Comparison of ENCODE assay signal across 8 cellular contexts in genomic region chr1:168135116-168135981, GRCh38. TPM values are rescaled to one million over a fixed set of nuclear protein-coding genes. Genes with fewer than 3 reads are reported as not detected.
DNase-seq lines count a peak whose midpoint lies in the region; ATAC-seq and TF ChIP-seq lines count a peak whose summit lies in the region.

No MANE protein-coding gene starts in this region.

- peaks cover 13% of the 10 kb centered on the region for H3K4me1 ChIP-seq in ACC112 (ENCODE audit: control insufficient read depth, insufficient read depth, low read length, unreplicated experiment)
- H3K4me1 ChIP-seq in mesendoderm (ENCODE audit: control insufficient read depth, low read depth, low read length): peaks cover 5% of the 10 kb centered on the region

- H3K4ac ChIP-seq in mesendoderm (ENCODE audit: low read depth, low read length): no peak overlapping the region

- TF ChIP-seq CTCF in HFFc6 (IDR thresholded peaks at IDR 0.05) (no peak), astrocyte of the spinal cord (IDR thresholded peaks at IDR 0.05; ENCODE audit: low read depth, low read length) (no peak)

- H3K27ac Mint-ChIP-seq in HFFc6: peak overlapping the region; percentile 42

- no peak overlapping the region for H4K8ac ChIP-seq in mesendoderm (ENCODE audit: low read depth, low read length)

- peak overlapping the region; percentile 95 for H3K4me2 ChIP-seq in mesendoderm (ENCODE audit: low read length)

- H4K5ac ChIP-seq in mesendoderm (ENCODE audit: low read length): no peak overlapping the region

- in situ Hi-C loops in astrocyte of the spinal cord (cut with HindIII; ENCODE audit: low sequenced_read_pairs): no loop called here

- peak overlapping the region; percentile 90 for H3K4me3 Mint-ChIP-seq in HFFc6

- peak overlapping the region; percentile 86 for H3K9ac ChIP-seq in mesendoderm (ENCODE audit: low read length)

- H3K79me2 ChIP-seq in ACC112 (ENCODE audit: control insufficient read depth, insufficient read depth, low read length, unreplicated experiment): peaks cover 6% of the 10 kb centered on the region
- peaks cover 2% of the 10 kb centered on the region for H3K79me2 ChIP-seq in mesendoderm (ENCODE audit: control insufficient read depth, insufficient read depth, low read length)

- no peaks in the 10 kb centered on the region for H3K27me3 Mint-ChIP-seq in HFFc6 (ENCODE audit: insufficient read depth)

- no peaks in the 10 kb centered on the region for H3K9me3 Mint-ChIP-seq in HFFc6

- H2AK5ac ChIP-seq in mesendoderm (ENCODE audit: low read length): no peak overlapping the region

- no peak overlapping the region for H2BK120ac ChIP-seq in mesendoderm (ENCODE audit: low read depth, low read length)

- no peak for ATAC-seq in GM18907 (IDR thresholded peaks at IDR 0.05; ENCODE audit: unreplicated experiment)

- H2BK5ac ChIP-seq in mesendoderm (ENCODE audit: low read length): no peak overlapping the region

- DNase-seq in HFFc6: no peak
- peak; percentile 31 for DNase-seq in astrocyte of the spinal cord (ENCODE audit: low read depth, low spot score)
- peak; percentile 57 for DNase-seq in mesendoderm
- DNase-seq in GM03348 (ENCODE audit: low spot score): no peak
- no peak for DNase-seq in NOMO-1 (lab: John Stamatoyannopoulos, UW; ENCODE audit: unreplicated experiment in 2 of 2)
- no peak for DNase-seq in RKO (ENCODE audit: low spot score)

- peak overlapping the region; percentile 94 for H3K56ac ChIP-seq in mesendoderm (ENCODE audit: low read length)

- peaks cover 2% of the 10 kb centered on the region for H3K79me1 ChIP-seq in mesendoderm (ENCODE audit: low read length)

- H3K4me3 ChIP-seq in ACC112 (ENCODE audit: low read depth, low read length) (peak overlapping the region; percentile 77), astrocyte of the spinal cord (ENCODE audit: low read depth, low read length) (peak overlapping the region; percentile 77), mesendoderm (ENCODE audit: low read length) (peak overlapping the region; percentile 80)

- peak overlapping the region; percentile 89 for H3K23ac ChIP-seq in mesendoderm (ENCODE audit: low read length)

- H3K27me3 ChIP-seq in ACC112 (ENCODE audit: insufficient read depth, low read length) (no peaks in the 10 kb centered on the region), mesendoderm (ENCODE audit: insufficient read depth, low read length, poor library complexity) (no peaks in the 10 kb centered on the region)

- H3K36me3 ChIP-seq in ACC112 (ENCODE audit: insufficient read depth, low read length) (no peaks in the 10 kb centered on the region), mesendoderm (ENCODE audit: control insufficient read depth, insufficient read depth, low read length) (no peaks in the 10 kb centered on the region)

- H2AFZ ChIP-seq in ACC112 (ENCODE audit: low read length, unreplicated experiment): peak overlapping the region; percentile 84

- H3K18ac ChIP-seq in mesendoderm (ENCODE audit: low read length): peak overlapping the region; percentile 54

- peaks cover 4% of the 10 kb centered on the region; the same call in 1 of the 2 replicates for H3K36me3 Mint-ChIP-seq in HFFc6 (ENCODE audit: low read depth)

- no peak overlapping the region for H3K27ac ChIP-seq in ACC112 (ENCODE audit: low read depth, low read length)
- no peak overlapping the region for H3K27ac ChIP-seq in mesendoderm (ENCODE audit: low read depth, low read length)

- no CpG with 5 or more reads among the region's 14 CpGs for WGBS in mesendoderm (ENCODE audit: extremely low coverage, insufficient coverage, low lambda C conversion rate)

- no peak overlapping the region for H2BK15ac ChIP-seq in mesendoderm (replicated peaks; ENCODE audit: low read depth)

- H3K4me1 Mint-ChIP-seq in HFFc6 (ENCODE audit: low read depth): peaks cover 36% of the 10 kb centered on the region

RNA-seq across cellular contexts. Expression of gene GPR161, which starts 1.4 kb away (rescaled TPM):
- total RNA-seq in HFFc6 (2021; fragmentation: NEBNext Ultra II Directional; extraction: Animal tissue kit (Norgen Biotek cat#: 25700)): 10 to 100 TPM in 5 of 6 experiments, 1 to 10 TPM in 1; 9.3 to 14.5 (median 13.2) TPM
- polyA plus RNA-seq in mesendoderm (2013, experiment 1 of 2): 7.0 TPM
- 7.1 TPM for polyA plus RNA-seq in mesendoderm (2013, experiment 2 of 2)

RNA-seq across cellular contexts. Expression of gene TIPRL, which starts 43.4 kb away (rescaled TPM):
- total RNA-seq in HFFc6 (2021; fragmentation: NEBNext Ultra II Directional; extraction: Animal tissue kit (Norgen Biotek cat#: 25700)): 10 to 100 TPM; 38.8 to 46.2 (median 44.2) TPM
- 23.8 TPM for polyA plus RNA-seq in mesendoderm (2013, experiment 1 of 2)
- 22.5 TPM for polyA plus RNA-seq in mesendoderm (2013, experiment 2 of 2)

Comparison
In these comparisons a context has a peak if more than half of its experiments do, and no peak if none do; other contexts are left out.
1. DNase-seq: peak in astrocyte of the spinal cord (single experiment) and mesendoderm (single experiment); none in HFFc6 (single experiment), GM03348 (single experiment), NOMO-1 (0 of 2) and RKO (single experiment).
2. Peak in every context shown above with its lines, with median percentiles within 50 percentile points of each other: H3K4me3 ChIP-seq.